In the genomic region with DNA sequence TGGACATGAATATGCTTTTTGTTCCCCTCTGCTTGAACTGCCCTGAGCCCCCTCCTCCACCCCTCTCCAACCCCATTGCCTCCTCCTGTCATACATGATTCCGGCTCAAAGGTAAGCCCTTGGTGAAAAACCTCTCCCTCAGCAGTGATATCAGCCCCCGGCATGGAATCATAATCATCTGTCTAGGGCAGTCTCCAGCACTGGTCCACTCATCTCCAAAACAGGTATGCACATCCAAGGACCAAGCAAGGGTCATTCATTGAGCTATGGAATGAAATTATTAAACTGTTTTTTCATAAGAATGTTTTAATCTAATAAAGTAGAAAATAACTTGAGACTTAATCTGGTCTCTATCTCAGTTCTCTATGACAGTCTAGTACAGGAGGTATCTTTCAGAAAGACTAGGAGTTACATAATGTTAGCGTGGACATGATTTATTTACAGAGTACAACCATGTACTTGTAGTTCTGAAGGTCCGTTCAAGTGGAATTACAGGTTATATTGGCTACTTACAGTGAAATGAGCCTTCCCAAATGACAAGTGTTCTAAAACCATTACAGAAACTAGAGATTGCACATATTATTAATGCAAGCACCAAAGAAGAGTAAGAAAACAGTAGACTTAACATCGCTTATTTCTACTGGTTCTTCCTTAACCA, we compare ENCODE assay signal across 20 cellular contexts.
DNase-seq lines count a peak whose midpoint lies in the region; ATAC-seq and TF ChIP-seq lines count a peak whose summit lies in the region.
"Had no signal": no experiment of that assay in that cellular context is flagged by ENCODE, and none has a peak within 500 bp of the region (broad histone marks: within the 10 kb centered on the region; RNA-seq: fewer than 3 reads in every experiment).

No MANE protein-coding gene starts in this region.

- peaks cover 4% of the 10 kb centered on the region; the same call in 1 of the 2 replicates for H3K36me3 Mint-ChIP-seq in WTC11
- H3K36me3 Mint-ChIP-seq in stimulated activated naive B cell treated with anti-CD40 and anti-IgM and Interleukin-4, amounts not matched to agents 10 μg/mL and 1 μg/mL and 100 μg/mL, for 72 hours = peaks cover 11 to 13% of the 10 kb centered on the region in 2 donors

- H3K27ac ChIP-seq in thyroid gland = peak overlapping the region in 2 of 3 donors; percentile 16 to 53
- H3K27ac ChIP-seq: SJSA1 had no signal

- no peak for TF ChIP-seq CTCF in LNCaP clone FGC (IDR thresholded peaks at IDR 0.05; ENCODE audit: control insufficient read depth, extremely low read depth, insufficient read depth)
- TF ChIP-seq CTCF in WTC11 (IDR thresholded peaks at IDR 0.05) = no peak
- TF ChIP-seq CTCF in thyroid gland (IDR thresholded peaks at IDR 0.05) = no peak

- peak overlapping the region; percentile 74; the same call in 1 of the 2 replicates for H3K27ac Mint-ChIP-seq in WTC11
- H3K27ac Mint-ChIP-seq in stimulated activated naive B cell treated with anti-CD40 and anti-IgM and Interleukin-4, amounts not matched to agents 10 μg/mL and 1 μg/mL and 100 μg/mL, for 72 hours = no peak overlapping the region

- intact Hi-C loops in thyroid gland (cut with DNase I) = no loop called here

- peak; percentile 79 for DNase-seq in DMS53 (lab: John Stamatoyannopoulos, UW)
- peak; percentile 66 for DNase-seq in LNCaP clone FGC (ENCODE audit: low read depth)
- DNase-seq in WTC11 (ENCODE audit: low spot score) = no peak
- DNase-seq in thyroid gland = no peak
- no peak for DNase-seq in stimulated activated naive B cell treated with anti-CD40 and anti-IgM and Interleukin-4, amounts not matched to agents 10 μg/mL and 1 μg/mL and 100 μg/mL, for 72 hours
- DNase-seq in stimulated activated CD4-positive, alpha-beta T cell treated with anti-CD3 and anti-CD28 coated beads, Interleukin-12 subunit alpha, Interleukin-12 subunit beta, amount 100 ng/mL, for 4 hours = no peak
- no peak for DNase-seq in RPMI8226
- DNase-seq: Caco-2; CD4-positive, alpha-beta memory T cell; EL; GF-D8; KG1; MV-4-11; NCI-H1105 treated with DMSO at 0.1 percent for 48 hours; NCI-H2107; NCI-H2227 treated with DMSO at 0.1 percent for 48 hours; NCI-H524 treated with DMSO at 0.1 percent for 48 hours; NCI-H82 had no signal

- H3K4me3 Mint-ChIP-seq in WTC11 = no peak overlapping the region
- H3K4me3 Mint-ChIP-seq in stimulated activated naive B cell treated with anti-CD40 and anti-IgM and Interleukin-4, amounts not matched to agents 10 μg/mL and 1 μg/mL and 100 μg/mL, for 72 hours = no peak overlapping the region
- H3K4me3 Mint-ChIP-seq: CD4-positive, alpha-beta memory T cell had no signal

- H3K4me1 Mint-ChIP-seq in WTC11 = no peaks in the 10 kb centered on the region
- H3K4me1 Mint-ChIP-seq in stimulated activated naive B cell treated with anti-CD40 and anti-IgM and Interleukin-4, amounts not matched to agents 10 μg/mL and 1 μg/mL and 100 μg/mL, for 72 hours = no peaks in the 10 kb centered on the region

- peaks cover 0 to 4% of the 10 kb centered on the region in 2 donors for H3K36me3 ChIP-seq in thyroid gland

- H3K9me3 ChIP-seq in thyroid gland = no peaks in the 10 kb centered on the region
- H3K9me3 ChIP-seq: Caco-2, SJSA1 had no signal

- CTCF ChIA-PET in WTC11 (lab: Charles Lee) = no interaction called here

- no peaks in the 10 kb centered on the region for H3K9me3 Mint-ChIP-seq in WTC11
- H3K9me3 Mint-ChIP-seq in stimulated activated naive B cell treated with anti-CD40 and anti-IgM and Interleukin-4, amounts not matched to agents 10 μg/mL and 1 μg/mL and 100 μg/mL, for 72 hours = no peaks in the 10 kb centered on the region
- H3K9me3 Mint-ChIP-seq: CD4-positive, alpha-beta memory T cell had no signal

- 50 to 58% methylated on average over 5 of the region's 5 CpGs for WGBS in thyroid gland, 2 donors

- TF ChIP-seq POLR2A in thyroid gland (IDR thresholded peaks at IDR 0.05) = no peak

- H3K27me3 Mint-ChIP-seq in WTC11 (ENCODE audit: low read depth) = no peaks in the 10 kb centered on the region
- no peaks in the 10 kb centered on the region for H3K27me3 Mint-ChIP-seq in stimulated activated naive B cell treated with anti-CD40 and anti-IgM and Interleukin-4, amounts not matched to agents 10 μg/mL and 1 μg/mL and 100 μg/mL, for 72 hours
- H3K27me3 Mint-ChIP-seq: CD4-positive, alpha-beta memory T cell had no signal

- H3K4me3 ChIP-seq in LNCaP clone FGC (ENCODE audit: low read depth, low read length) (no peak overlapping the region), thyroid gland (replicated peaks in 1 of 3) (no peak overlapping the region)
- H3K4me3 ChIP-seq: SJSA1 had no signal

- peaks cover 17 to 25% of the 10 kb centered on the region in 2 donors for H3K4me1 ChIP-seq in thyroid gland
- H3K4me1 ChIP-seq: Caco-2, SJSA1 had no signal

- POLR2A ChIA-PET in WTC11 (lab: Charles Lee) = no interaction called here

- no peak for ATAC-seq in WTC11
- ATAC-seq in stimulated activated naive B cell treated with anti-CD40 and anti-IgM and Interleukin-4, amounts not matched to agents 10 μg/mL and 1 μg/mL and 100 μg/mL, for 72 hours (replicated peaks) = no peak
- ATAC-seq: Panc1 had no signal

- no peaks in the 10 kb centered on the region for H3K27me3 ChIP-seq in thyroid gland
- H3K27me3 ChIP-seq: SJSA1 had no signal

TF ChIP-seq in WTC11, 78 proteins besides CTCF, POLR2A, EP300 and RAD21 (continues in another document):
- TF ChIP-seq, protein P1, sequence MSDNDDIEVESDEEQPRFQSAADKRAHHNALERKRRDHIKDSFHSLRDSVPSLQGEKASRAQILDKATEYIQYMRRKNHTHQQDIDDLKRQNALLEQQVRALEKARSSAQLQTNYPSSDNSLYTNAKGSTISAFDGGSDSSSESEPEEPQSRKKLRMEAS (CRISPR knock-in tag; IDR thresholded peaks at IDR 0.05) = no peak
- TF ChIP-seq, protein P2, sequence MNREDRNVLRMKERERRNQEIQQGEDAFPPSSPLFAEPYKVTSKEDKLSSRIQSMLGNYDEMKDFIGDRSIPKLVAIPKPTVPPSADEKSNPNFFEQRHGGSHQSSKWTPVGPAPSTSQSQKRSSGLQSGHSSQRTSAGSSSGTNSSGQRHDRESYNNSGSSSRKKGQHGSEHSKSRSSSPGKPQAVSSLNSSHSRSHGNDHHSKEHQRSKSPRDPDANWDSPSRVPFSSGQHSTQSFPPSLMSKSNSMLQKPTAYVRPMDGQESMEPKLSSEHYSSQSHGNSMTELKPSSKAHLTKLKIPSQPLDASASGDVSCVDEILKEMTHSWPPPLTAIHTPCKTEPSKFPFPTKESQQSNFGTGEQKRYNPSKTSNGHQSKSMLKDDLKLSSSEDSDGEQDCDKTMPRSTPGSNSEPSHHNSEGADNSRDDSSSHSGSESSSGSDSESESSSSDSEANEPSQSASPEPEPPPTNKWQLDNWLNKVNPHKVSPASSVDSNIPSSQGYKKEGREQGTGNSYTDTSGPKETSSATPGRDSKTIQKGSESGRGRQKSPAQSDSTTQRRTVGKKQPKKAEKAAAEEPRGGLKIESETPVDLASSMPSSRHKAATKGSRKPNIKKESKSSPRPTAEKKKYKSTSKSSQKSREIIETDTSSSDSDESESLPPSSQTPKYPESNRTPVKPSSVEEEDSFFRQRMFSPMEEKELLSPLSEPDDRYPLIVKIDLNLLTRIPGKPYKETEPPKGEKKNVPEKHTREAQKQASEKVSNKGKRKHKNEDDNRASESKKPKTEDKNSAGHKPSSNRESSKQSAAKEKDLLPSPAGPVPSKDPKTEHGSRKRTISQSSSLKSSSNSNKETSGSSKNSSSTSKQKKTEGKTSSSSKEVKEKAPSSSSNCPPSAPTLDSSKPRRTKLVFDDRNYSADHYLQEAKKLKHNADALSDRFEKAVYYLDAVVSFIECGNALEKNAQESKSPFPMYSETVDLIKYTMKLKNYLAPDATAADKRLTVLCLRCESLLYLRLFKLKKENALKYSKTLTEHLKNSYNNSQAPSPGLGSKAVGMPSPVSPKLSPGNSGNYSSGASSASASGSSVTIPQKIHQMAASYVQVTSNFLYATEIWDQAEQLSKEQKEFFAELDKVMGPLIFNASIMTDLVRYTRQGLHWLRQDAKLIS (CRISPR knock-in tag; IDR thresholded peaks at IDR 0.05; ENCODE audit: borderline replicate concordance) = no peak
- TF ChIP-seq, protein P3, sequence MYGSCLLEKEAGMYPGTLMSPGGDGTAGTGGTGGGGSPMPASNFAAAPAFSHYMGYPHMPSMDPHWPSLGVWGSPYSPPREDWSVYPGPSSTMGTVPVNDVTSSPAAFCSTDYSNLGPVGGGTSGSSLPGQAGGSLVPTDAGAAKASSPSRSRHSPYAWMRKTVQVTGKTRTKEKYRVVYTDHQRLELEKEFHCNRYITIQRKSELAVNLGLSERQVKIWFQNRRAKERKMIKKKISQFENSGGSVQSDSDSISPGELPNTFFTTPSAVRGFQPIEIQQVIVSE (CRISPR knock-in tag; IDR thresholded peaks at IDR 0.05; ENCODE audit: borderline replicate concordance) = no peak
- TF ChIP-seq NFATC4 (CRISPR knock-in tag; IDR thresholded peaks at IDR 0.05) = no peak
- TF ChIP-seq PRRX2 (CRISPR knock-in tag; IDR thresholded peaks at IDR 0.05) = no peak
- TF ChIP-seq, protein P4, sequence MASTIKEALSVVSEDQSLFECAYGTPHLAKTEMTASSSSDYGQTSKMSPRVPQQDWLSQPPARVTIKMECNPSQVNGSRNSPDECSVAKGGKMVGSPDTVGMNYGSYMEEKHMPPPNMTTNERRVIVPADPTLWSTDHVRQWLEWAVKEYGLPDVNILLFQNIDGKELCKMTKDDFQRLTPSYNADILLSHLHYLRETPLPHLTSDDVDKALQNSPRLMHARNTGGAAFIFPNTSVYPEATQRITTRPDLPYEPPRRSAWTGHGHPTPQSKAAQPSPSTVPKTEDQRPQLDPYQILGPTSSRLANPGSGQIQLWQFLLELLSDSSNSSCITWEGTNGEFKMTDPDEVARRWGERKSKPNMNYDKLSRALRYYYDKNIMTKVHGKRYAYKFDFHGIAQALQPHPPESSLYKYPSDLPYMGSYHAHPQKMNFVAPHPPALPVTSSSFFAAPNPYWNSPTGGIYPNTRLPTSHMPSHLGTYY (CRISPR knock-in tag; IDR thresholded peaks at IDR 0.05) = no peak
- TF ChIP-seq IRF2 (CRISPR knock-in tag; IDR thresholded peaks at IDR 0.05; ENCODE audit: borderline replicate concordance, low read depth) = no peak
- no peak for TF ChIP-seq HMGA2 (CRISPR knock-in tag; IDR thresholded peaks at IDR 0.05)
- no peak for TF ChIP-seq ZNF416 (CRISPR knock-in tag; IDR thresholded peaks at IDR 0.05)
- TF ChIP-seq, protein P5, sequence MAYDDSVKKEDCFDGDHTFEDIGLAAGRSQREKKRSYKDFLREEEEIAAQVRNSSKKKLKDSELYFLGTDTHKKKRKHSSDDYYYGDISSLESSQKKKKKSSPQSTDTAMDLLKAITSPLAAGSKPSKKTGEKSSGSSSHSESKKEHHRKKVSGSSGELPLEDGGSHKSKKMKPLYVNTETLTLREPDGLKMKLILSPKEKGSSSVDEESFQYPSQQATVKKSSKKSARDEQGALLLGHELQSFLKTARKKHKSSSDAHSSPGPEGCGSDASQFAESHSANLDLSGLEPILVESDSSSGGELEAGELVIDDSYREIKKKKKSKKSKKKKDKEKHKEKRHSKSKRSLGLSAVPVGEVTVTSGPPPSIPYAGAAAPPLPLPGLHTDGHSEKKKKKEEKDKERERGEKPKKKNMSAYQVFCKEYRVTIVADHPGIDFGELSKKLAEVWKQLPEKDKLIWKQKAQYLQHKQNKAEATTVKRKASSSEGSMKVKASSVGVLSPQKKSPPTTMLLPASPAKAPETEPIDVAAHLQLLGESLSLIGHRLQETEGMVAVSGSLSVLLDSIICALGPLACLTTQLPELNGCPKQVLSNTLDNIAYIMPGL (CRISPR knock-in tag; IDR thresholded peaks at IDR 0.05) = no peak

Comparison
In these comparisons a context has a peak if more than half of its experiments do, and no peak if none do; other contexts are left out.
1. DNase-seq: peak in DMS53 (single experiment) and LNCaP clone FGC (single experiment); none in WTC11 (single experiment), thyroid gland (0 of 2), stimulated activated naive B cell treated with anti-CD40 and anti-IgM and Interleukin-4, amounts not matched to agents 10 μg/mL and 1 μg/mL and 100 μg/mL, for 72 hours (single experiment), stimulated activated CD4-positive, alpha-beta T cell treated with anti-CD3 and anti-CD28 coated beads, Interleukin-12 subunit alpha, Interleukin-12 subunit beta, amount 100 ng/mL, for 4 hours (single experiment) and RPMI8226 (single experiment).